Comparison of ENCODE assay signal across 8 cellular contexts in the genomic region with DNA sequence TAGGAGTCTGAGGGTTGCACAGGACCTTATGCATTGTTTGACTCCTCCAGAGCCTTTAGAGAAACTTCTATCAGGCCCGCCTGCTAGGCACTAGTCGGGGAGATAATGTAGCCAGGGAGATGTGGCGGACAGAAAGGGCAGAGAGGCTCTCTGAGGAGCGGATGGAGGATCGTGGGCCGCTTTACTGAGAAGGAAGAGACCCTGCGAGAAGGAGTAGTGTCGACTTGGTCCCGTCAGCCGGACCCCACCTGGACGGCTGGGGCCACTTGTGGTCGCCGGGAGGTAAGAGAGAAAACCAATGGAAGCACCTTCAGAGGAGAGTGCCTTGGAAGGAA. TPM values are rescaled to one million over a fixed set of nuclear protein-coding genes. Genes with fewer than 3 reads are reported as not detected.
DNase-seq lines count a peak whose midpoint lies in the region; ATAC-seq and TF ChIP-seq lines count a peak whose summit lies in the region.

No MANE protein-coding gene starts in this region.

- peak overlapping the region; percentile 95 for H3K4me3 Mint-ChIP-seq in dendritic cell treated with granulocyte-macrophage colony-stimulating factor and Interleukin-4, amounts not matched to agents 40 ng/mL and 50 ng/mL, for 4 days
- H3K4me3 Mint-ChIP-seq in nephron, result peak overlapping the region; percentile 98 to 99 (median 98)

- peak; percentile 15 for ATAC-seq in GM19467 (IDR thresholded peaks at IDR 0.05; ENCODE audit: unreplicated experiment)
- no peak for ATAC-seq in HG03521 (IDR thresholded peaks at IDR 0.05; ENCODE audit: unreplicated experiment)

- CTCF ChIA-PET in AG04449 (lab: Yijun Ruan, JAX), result interaction anchor here (1.0 to 5.2 kb wide), 2 partner anchors 13 to 210 kb away, joined by 5 to 75 read pairs; no protein-coding TSS in a partner anchor

- peak overlapping the region; percentile 100 for H3K4me3 ChIP-seq in AG04449 (ENCODE audit: low read depth, low read length)
- H3K4me3 ChIP-seq in Jurkat, Clone E6-1 (ENCODE audit: low read length), result peak overlapping the region; percentile 62

- intact Hi-C loops in dendritic cell treated with granulocyte-macrophage colony-stimulating factor and Interleukin-4, amounts not matched to agents 40 ng/mL and 50 ng/mL, for 4 days (cut with micrococcal nuclease), result loop anchor here (5.0 kb wide), 1 partner anchor 139 kb away; a partner anchor contains a TSS

- TF ChIP-seq CTCF in AG04449 (IDR thresholded peaks at IDR 0.05; ENCODE audit: insufficient read depth, low read length, missing control alignments), result no peak
- TF ChIP-seq CTCF in nephron (IDR thresholded peaks at IDR 0.05; ENCODE audit: unreplicated experiment in 3 of 3), result no peak

- peak overlapping the region; percentile 96 for H3K27ac Mint-ChIP-seq in dendritic cell treated with granulocyte-macrophage colony-stimulating factor and Interleukin-4, amounts not matched to agents 40 ng/mL and 50 ng/mL, for 4 days
- peak overlapping the region; percentile 91 to 98 (median 97) for H3K27ac Mint-ChIP-seq in nephron

- H3K27me3 Mint-ChIP-seq in dendritic cell treated with granulocyte-macrophage colony-stimulating factor and Interleukin-4, amounts not matched to agents 40 ng/mL and 50 ng/mL, for 4 days, result no peaks in the 10 kb centered on the region
- no peaks in the 10 kb centered on the region for H3K27me3 Mint-ChIP-seq in nephron (ENCODE audit: low read depth)

- no peak for DNase-seq in AG04449 (ENCODE audit: low read depth, low spot score)
- DNase-seq in Jurkat, Clone E6-1 (ENCODE audit: low read depth, low spot score), result no peak
- DNase-seq in C1 segment of cervical spinal cord (lab: John Stamatoyannopoulos, UW), result no peak
- no peak for DNase-seq in DMS153 (lab: John Stamatoyannopoulos, UW)

- peaks cover 47% of the 10 kb centered on the region for H3K4me1 Mint-ChIP-seq in dendritic cell treated with granulocyte-macrophage colony-stimulating factor and Interleukin-4, amounts not matched to agents 40 ng/mL and 50 ng/mL, for 4 days (ENCODE audit: low read depth)
- H3K4me1 Mint-ChIP-seq in nephron, result peaks cover 48% of the 10 kb centered on the region

- POLR2A ChIA-PET in AG04449 (lab: Yijun Ruan, JAX), result no interaction called here

- no peaks in the 10 kb centered on the region for H3K9me3 Mint-ChIP-seq in dendritic cell treated with granulocyte-macrophage colony-stimulating factor and Interleukin-4, amounts not matched to agents 40 ng/mL and 50 ng/mL, for 4 days
- H3K9me3 Mint-ChIP-seq in nephron, result no peaks in the 10 kb centered on the region

- peaks cover 48% of the 10 kb centered on the region for H3K36me3 Mint-ChIP-seq in dendritic cell treated with granulocyte-macrophage colony-stimulating factor and Interleukin-4, amounts not matched to agents 40 ng/mL and 50 ng/mL, for 4 days (ENCODE audit: low read depth)
- peaks cover 26% of the 10 kb centered on the region for H3K36me3 Mint-ChIP-seq in nephron (ENCODE audit: low read depth)

RNA-seq across cellular contexts. Expression of a gene that starts 0.5 kb away (rescaled TPM):
- polyA plus RNA-seq in Jurkat, Clone E6-1 (2012; ENCODE audit: insufficient read depth, insufficient read length), result 115 TPM

RNA-seq across cellular contexts. Expression of a gene that starts 29.6 kb away (rescaled TPM):
- polyA plus RNA-seq in Jurkat, Clone E6-1 (2012; ENCODE audit: insufficient read depth, insufficient read length), result 0.91 TPM

RNA-seq across cellular contexts. Expression of a gene that starts 37.0 kb away (rescaled TPM):
- polyA plus RNA-seq in Jurkat, Clone E6-1 (2012; ENCODE audit: insufficient read depth, insufficient read length), result not detected

RNA-seq across cellular contexts. Expression of a gene that starts 55.0 kb away (rescaled TPM):
- polyA plus RNA-seq in Jurkat, Clone E6-1 (2012; ENCODE audit: insufficient read depth, insufficient read length), result 9.0 TPM
